In genomic region chr12:11718768-11719253, GRCh38 we compare ENCODE assay signal across 9 cellular contexts.
DNase-seq lines count a peak whose midpoint lies in the region; FAIRE-seq and TF ChIP-seq lines count a peak whose summit lies in the region.
"Had no signal": no experiment of that assay in that cellular context is flagged by ENCODE, and none has a peak within 500 bp of the region (broad histone marks: within the 10 kb centered on the region; RNA-seq: fewer than 3 reads in every experiment).

No MANE protein-coding gene starts in this region.

- no peaks in the 10 kb centered on the region for H3K27me3 ChIP-seq in rectal smooth muscle tissue (ENCODE audit: control insufficient read depth, insufficient read depth, low read length)

- H3K9ac ChIP-seq in SK-N-MC (ENCODE audit: insufficient read length) (no peak overlapping the region), rectal smooth muscle tissue (ENCODE audit: low read length) (no peak overlapping the region)

- H3K9me3 ChIP-seq in SK-N-MC (ENCODE audit: low read depth, low read length): no peaks in the 10 kb centered on the region

- no peak for TF ChIP-seq CTCF in fibroblast of mammary gland (conservative IDR thresholded peaks at IDR 0.05; ENCODE audit: control insufficient read depth, insufficient read depth, low read depth, low read length)

- H3K27ac ChIP-seq in SK-N-MC (peak overlapping the region; percentile 26; the same call in 1 of the 2 replicates), rectal smooth muscle tissue (ENCODE audit: low read depth, low read length) (peak overlapping the region; percentile 82)

- peak; percentile 92 for DNase-seq in ELR (ENCODE audit: low read depth)
- no peak for DNase-seq in SK-N-MC (ENCODE audit: low read depth, low spot score)
- DNase-seq in fibroblast of mammary gland (ENCODE audit: low read depth): peak; percentile 86
- no peak for DNase-seq in germinal center (ENCODE audit: low spot score)
- no peak for DNase-seq in GM12892 (ENCODE audit: insufficient read length)
- DNase-seq in SIG-M5 treated with dmso at 0.1 percent for 504 hours (lab: John Stamatoyannopoulos, UW; ENCODE audit: unreplicated experiment): no peak
- no peak for DNase-seq in SW480 (ENCODE audit: low spot score)
- DNase-seq: activated CD8-positive, alpha-beta T cell treated with anti-CD3 and anti-CD28 coated beads for 36 hours had no signal

- TF ChIP-seq POLR2A in GM12892 (IDR thresholded peaks at IDR 0.05; ENCODE audit: low read depth, low read length): no peak

- peak overlapping the region; percentile 50 for H3K4me3 ChIP-seq in SK-N-MC
- no peak overlapping the region for H3K4me3 ChIP-seq in fibroblast of mammary gland (ENCODE audit: control insufficient read depth, low read depth, low read length)
- H3K4me3 ChIP-seq in rectal smooth muscle tissue (ENCODE audit: low read length): no peak overlapping the region

- H3K36me3 ChIP-seq in SK-N-MC (ENCODE audit: insufficient read depth, low read length) (no peaks in the 10 kb centered on the region), rectal smooth muscle tissue (ENCODE audit: control insufficient read depth, insufficient read depth, low read length) (no peaks in the 10 kb centered on the region)

- FAIRE-seq in GM12892 (lab: Jason Lieb, UNC): no peak

- H3K4me1 ChIP-seq in rectal smooth muscle tissue (ENCODE audit: control insufficient read depth, insufficient read depth, low read length): peaks cover 24% of the 10 kb centered on the region

Comparison
In these comparisons a context has a peak if more than half of its experiments do, and no peak if none do; other contexts are left out.
1. DNase-seq: peak in ELR (single experiment) and fibroblast of mammary gland (single experiment); none in SK-N-MC (single experiment), germinal center (single experiment), GM12892 (single experiment), SIG-M5 treated with dmso at 0.1 percent for 504 hours (single experiment) and SW480 (single experiment).